In genomic region chr1:64986903-64987871, GRCh38 we compare ENCODE assay signal across 8 cellular contexts. TPM values are rescaled to one million over a fixed set of nuclear protein-coding genes. Genes with fewer than 3 reads are reported as not detected.
A peak's percentile ranks its signal among the peaks of the same experiment; 100 is the strongest.
DNase-seq lines count a peak whose midpoint lies in the region; ATAC-seq, FAIRE-seq and TF ChIP-seq lines count a peak whose summit lies in the region.

No MANE protein-coding gene starts in this region.

- H4K5ac ChIP-seq in mesendoderm (ENCODE audit: low read length), result no peak overlapping the region

- no CpG with 5 or more reads among the region's 3 CpGs for WGBS in mesendoderm (ENCODE audit: extremely low coverage, insufficient coverage, low lambda C conversion rate)

- no peak overlapping the region for H3K56ac ChIP-seq in mesendoderm (ENCODE audit: low read length)

- no peak overlapping the region for H3K18ac ChIP-seq in mesendoderm (ENCODE audit: low read length)

- no peak overlapping the region for H3K27ac ChIP-seq in mesendoderm (ENCODE audit: low read depth, low read length)

- no peak overlapping the region for H3K4me3 Mint-ChIP-seq in activated T-helper 2 cell treated with anti-CD3 and anti-CD28 coated beads, Interferon-gamma antibody, Interleukin-2, Interleukin-4, amounts not matched to agents 10 μg/mL and 5 μg/mL and 100 μg/mL, durations not matched to agents 14 hours and 24 hours and 36 hours (ENCODE audit: low read depth)

- no peak overlapping the region for H3K4ac ChIP-seq in mesendoderm (ENCODE audit: low read depth, low read length)

- H3K27me3 ChIP-seq in GM06990 (replicated peaks; ENCODE audit: control insufficient read depth, insufficient read depth, low read length), result no peaks in the 10 kb centered on the region
- H3K27me3 ChIP-seq in mesendoderm (ENCODE audit: insufficient read depth, low read length, poor library complexity), result no peaks in the 10 kb centered on the region

- H3K4me2 ChIP-seq in mesendoderm (ENCODE audit: low read length), result no peak overlapping the region

- peaks cover 6% of the 10 kb centered on the region for H3K27me3 Mint-ChIP-seq in activated T-helper 2 cell treated with anti-CD3 and anti-CD28 coated beads, Interferon-gamma antibody, Interleukin-2, Interleukin-4, amounts not matched to agents 10 μg/mL and 5 μg/mL and 100 μg/mL, durations not matched to agents 14 hours and 24 hours and 36 hours (ENCODE audit: low read depth)

- H3K36me3 ChIP-seq in GM06990 (ENCODE audit: control insufficient read depth, insufficient read depth, low read length) (no peaks in the 10 kb centered on the region), mesendoderm (ENCODE audit: control insufficient read depth, insufficient read depth, low read length) (no peaks in the 10 kb centered on the region)

- no peak for FAIRE-seq in urothelium cell line (lab: Jason Lieb, UNC)

- H3K9me3 Mint-ChIP-seq in activated T-helper 2 cell treated with anti-CD3 and anti-CD28 coated beads, Interferon-gamma antibody, Interleukin-2, Interleukin-4, amounts not matched to agents 10 μg/mL and 5 μg/mL and 100 μg/mL, durations not matched to agents 14 hours and 24 hours and 36 hours, result no peaks in the 10 kb centered on the region

- intact Hi-C loops in left colon (cut with DNase I, micrococcal nuclease), result no loop called here
- intact Hi-C loops in activated T-helper 2 cell treated with anti-CD3 and anti-CD28 coated beads, Interferon-gamma antibody, Interleukin-2, Interleukin-4, amounts not matched to agents 10 μg/mL and 5 μg/mL and 100 μg/mL, durations not matched to agents 14 hours and 24 hours and 36 hours (cut with micrococcal nuclease), result no loop called here

- no peaks in the 10 kb centered on the region for H3K4me1 ChIP-seq in mesendoderm (ENCODE audit: control insufficient read depth, low read depth, low read length)

- peak; percentile 96 for ATAC-seq in GM21390 (IDR thresholded peaks at IDR 0.05; ENCODE audit: unreplicated experiment)
- peak; percentile 95 for ATAC-seq in HG03469 (IDR thresholded peaks at IDR 0.05; ENCODE audit: unreplicated experiment)
- ATAC-seq in left colon, result peak; percentile 45

- no peak overlapping the region for H3K27ac Mint-ChIP-seq in activated T-helper 2 cell treated with anti-CD3 and anti-CD28 coated beads, Interferon-gamma antibody, Interleukin-2, Interleukin-4, amounts not matched to agents 10 μg/mL and 5 μg/mL and 100 μg/mL, durations not matched to agents 14 hours and 24 hours and 36 hours

- H3K79me2 ChIP-seq in mesendoderm (ENCODE audit: control insufficient read depth, insufficient read depth, low read length), result no peaks in the 10 kb centered on the region

- no peak overlapping the region for H3K23ac ChIP-seq in mesendoderm (ENCODE audit: low read length)

- H3K4me3 ChIP-seq in GM06990 (replicated peaks; ENCODE audit: low read depth, low read length), result no peak overlapping the region
- H3K4me3 ChIP-seq in mesendoderm (ENCODE audit: low read length), result no peak overlapping the region

- no peak for TF ChIP-seq CTCF in GM06990 (IDR thresholded peaks at IDR 0.05; ENCODE audit: insufficient read depth, low read length, poor library complexity, severe bottlenecking)

- H2BK120ac ChIP-seq in mesendoderm (ENCODE audit: low read depth, low read length), result no peak overlapping the region

- no peak overlapping the region for H4K8ac ChIP-seq in mesendoderm (ENCODE audit: low read depth, low read length)

- H3K36me3 Mint-ChIP-seq in activated T-helper 2 cell treated with anti-CD3 and anti-CD28 coated beads, Interferon-gamma antibody, Interleukin-2, Interleukin-4, amounts not matched to agents 10 μg/mL and 5 μg/mL and 100 μg/mL, durations not matched to agents 14 hours and 24 hours and 36 hours (ENCODE audit: low read depth), result no peaks in the 10 kb centered on the region

- no peak overlapping the region for H2AK5ac ChIP-seq in mesendoderm (ENCODE audit: low read length)

- H2BK15ac ChIP-seq in mesendoderm (replicated peaks; ENCODE audit: low read depth), result no peak overlapping the region

- H2BK5ac ChIP-seq in mesendoderm (ENCODE audit: low read length), result no peak overlapping the region

- no peak overlapping the region for H3K9ac ChIP-seq in mesendoderm (ENCODE audit: low read length)

- DNase-seq in GM06990 (ENCODE audit: extremely low read depth, insufficient read length) (peak; percentile 57), left colon (peak in 1 of 2 donors; percentile 32), mesendoderm (no peak), NCI-H2081 treated with DMSO at 0.1 percent for 48 hours (lab: John Stamatoyannopoulos, UW) (no peak), urothelium cell line (ENCODE audit: low spot score) (no peak)
- no peak for DNase-seq in activated T-helper 2 cell treated with anti-CD3 and anti-CD28 coated beads, Interferon-gamma antibody, Interleukin-2, Interleukin-4, amounts not matched to agents 10 μg/mL and 5 μg/mL and 100 μg/mL, durations not matched to agents 14 hours and 24 hours and 36 hours (ENCODE audit: low spot score)

- peaks cover 4% of the 10 kb centered on the region for H3K4me1 Mint-ChIP-seq in activated T-helper 2 cell treated with anti-CD3 and anti-CD28 coated beads, Interferon-gamma antibody, Interleukin-2, Interleukin-4, amounts not matched to agents 10 μg/mL and 5 μg/mL and 100 μg/mL, durations not matched to agents 14 hours and 24 hours and 36 hours (ENCODE audit: low read depth)

- no peaks in the 10 kb centered on the region for H3K79me1 ChIP-seq in mesendoderm (ENCODE audit: low read length)

RNA-seq across cellular contexts. Expression of gene JAK1, which starts 20.8 kb away (rescaled TPM):
- 100 to 1,000 TPM in 1 of 2 donors, 10 to 100 TPM in 1; 84.3 to 117 TPM for total RNA-seq in left colon
- 9.6 TPM for polyA plus RNA-seq in mesendoderm (2013, experiment 1 of 2)
- 10.0 TPM for polyA plus RNA-seq in mesendoderm (2013, experiment 2 of 2)
- total RNA-seq in activated T-helper 2 cell treated with anti-CD3 and anti-CD28 coated beads, Interferon-gamma antibody, Interleukin-2, Interleukin-4, amounts not matched to agents 10 μg/mL and 5 μg/mL and 100 μg/mL, durations not matched to agents 14 hours and 24 hours and 36 hours, result 99.9 and 105 TPM in 2 replicates

Comparison
In these comparisons a context has a peak if more than half of its experiments do, and no peak if none do; other contexts are left out.
1. ATAC-seq: peak in every context shown above with its lines; median percentile 96 in GM21390; 95 in HG03469; 45 in left colon.